ENCODE assay signal across 3 cellular contexts in the genomic region with DNA sequence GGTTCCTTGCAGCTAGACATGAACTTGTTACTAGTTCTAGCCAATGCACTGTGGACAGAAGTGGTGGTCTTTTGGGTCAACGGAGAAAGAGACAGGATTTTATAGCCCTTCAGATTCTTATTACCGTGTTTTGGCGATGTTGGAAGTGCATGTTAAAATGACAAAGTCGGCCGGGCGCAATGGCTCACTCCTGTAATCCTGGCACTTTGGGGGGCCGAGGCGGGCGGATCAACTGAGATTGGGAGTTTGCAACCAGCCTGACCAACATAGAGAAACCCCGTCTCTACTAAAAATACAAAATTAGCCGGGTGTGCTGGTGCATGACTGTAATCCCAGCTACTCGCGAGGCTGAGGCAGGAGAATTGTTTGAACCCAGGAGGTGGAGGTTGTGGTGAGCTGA.
"Had no signal": no experiment of that assay in that cellular context is flagged by ENCODE, and none has a peak within 500 bp of the region (broad histone marks: within the 10 kb centered on the region; RNA-seq: fewer than 3 reads in every experiment).

No MANE protein-coding gene starts in this region.

- ATAC-seq: GM12878 had no signal

- DNase-seq: GDM1, GF-D8 had no signal

- H3K4me3 ChIP-seq: GM12878 had no signal
